Comparison of ENCODE assay signal across 17 cellular contexts in genomic region chr1:12446593-12446992, GRCh38.
DNase-seq lines count a peak whose midpoint lies in the region; ATAC-seq, FAIRE-seq and TF ChIP-seq lines count a peak whose summit lies in the region.
"Had no signal": no experiment of that assay in that cellular context is flagged by ENCODE, and none has a peak within 500 bp of the region (broad histone marks: within the 10 kb centered on the region; RNA-seq: fewer than 3 reads in every experiment).

No MANE protein-coding gene starts in this region.

- peak overlapping the region; percentile 89 for H2BK20ac ChIP-seq in IMR-90 (ENCODE audit: low read depth, low read length)

- BruUV-seq in IMR-90 (replicated peaks; lab: Mats Ljungman, UMichigan) (no TSS peak), K562 (replicated peaks; lab: Mats Ljungman, UMichigan) (no TSS peak)

- H4K8ac ChIP-seq in IMR-90 (ENCODE audit: low read depth in 2 of 2, low read length in 2 of 2), result peak overlapping the region; percentile 21 to 26; a peak in 2 of 4 replicates

- H4K91ac ChIP-seq in IMR-90 (ENCODE audit: insufficient read depth, low read depth, low read length), result peak overlapping the region; percentile 81

- peak overlapping the region; percentile 79 for H2BK120ac ChIP-seq in IMR-90 (ENCODE audit: low read depth, low read length)

- H2AFZ ChIP-seq in IMR-90 (replicated peaks; ENCODE audit: low read length, poor library complexity), result no peak overlapping the region
- H2AFZ ChIP-seq in K562 (ENCODE audit: low read depth, low read length), result no peak overlapping the region

- H3K4me3 ChIP-seq in IMR-90 (ENCODE audit: insufficient read depth, low read depth, low read length), result no peak overlapping the region
- H3K4me3 ChIP-seq in K562, result no peak overlapping the region
- no peak overlapping the region for H3K4me3 ChIP-seq in muscle layer of colon (ENCODE audit: low read depth in 1 of 2, low read length in 2 of 2)
- no peak overlapping the region for H3K4me3 ChIP-seq in suprapubic skin

- H3K27me3 ChIP-seq in IMR-90 (ENCODE audit: control insufficient read depth, insufficient read depth, low read length) (no peaks in the 10 kb centered on the region), K562 (ENCODE audit: control insufficient read depth in 2 of 2, insufficient read depth in 2 of 2, low read length in 2 of 2) (no peaks in the 10 kb centered on the region), muscle layer of colon (ENCODE audit: control insufficient read depth in 1 of 2, insufficient read depth in 2 of 2, low read length in 2 of 2) (no peaks in the 10 kb centered on the region), suprapubic skin (no peaks in the 10 kb centered on the region)

- H4K20me1 ChIP-seq in IMR-90 (ENCODE audit: insufficient read depth, low read length), result no peaks in the 10 kb centered on the region
- H4K20me1 ChIP-seq in K562 (replicated peaks; ENCODE audit: control insufficient read depth, insufficient read depth, low read length), result no peaks in the 10 kb centered on the region

- no peak overlapping the region for H3K4me2 ChIP-seq in IMR-90 (ENCODE audit: low read depth, low read length)
- no peak overlapping the region for H3K4me2 ChIP-seq in K562 (ENCODE audit: insufficient read depth, low read length)

- H3K36me3 ChIP-seq in IMR-90 (ENCODE audit: control insufficient read depth, insufficient read depth, low read length), result peaks cover 2% of the 10 kb centered on the region; the same call in 1 of the 2 replicates
- peaks cover 32% of the 10 kb centered on the region for H3K36me3 ChIP-seq in K562 (ENCODE audit: control insufficient read depth, insufficient read depth, low read length)
- peaks cover 3% of the 10 kb centered on the region for H3K36me3 ChIP-seq in muscle layer of colon (ENCODE audit: insufficient read depth, low read length)
- no peaks in the 10 kb centered on the region for H3K36me3 ChIP-seq in suprapubic skin

- POLR2A ChIA-PET in IMR-90 (lab: Charles Lee; ENCODE audit: unreplicated experiment), result no interaction called here
- POLR2A ChIA-PET in K562 (lab: Yijun Ruan, JAX), result interaction anchor here (1.0 to 3.2 kb wide), 7 partner anchors 9 to 53 kb away, joined by 3 to 14 read pairs (median 12); no protein-coding TSS in a partner anchor

- peaks cover 38% of the 10 kb centered on the region for H3K79me2 ChIP-seq in K562 (ENCODE audit: control insufficient read depth, insufficient read depth, low read length)

- H4K5ac ChIP-seq in IMR-90 (ENCODE audit: low read depth, low read length), result peak overlapping the region; percentile 84

- H3K9ac ChIP-seq in IMR-90 (ENCODE audit: low read depth, low read length) (no peak overlapping the region), K562 (ENCODE audit: insufficient read depth in 1 of 2, low read depth in 2 of 2, low read length in 2 of 2) (peak overlapping the region in 1 of 2 experiments; percentile 21; a peak in 1 of 4 replicates), muscle layer of colon (ENCODE audit: low read length) (no peak overlapping the region)

- H3K56ac ChIP-seq in IMR-90 (ENCODE audit: extremely low read depth, insufficient read depth, low read length), result no peak overlapping the region

- peak overlapping the region; percentile 88 for H3K18ac ChIP-seq in IMR-90 (ENCODE audit: low read depth, low read length)

- peak overlapping the region; percentile 65; the same call in 1 of the 2 replicates for H3K27ac ChIP-seq in IMR-90 (ENCODE audit: insufficient read depth, low read length)
- H3K27ac ChIP-seq in K562 (ENCODE audit: extremely low read depth, low read depth, low read length), result peak overlapping the region; percentile 95
- peak overlapping the region; percentile 10 for H3K27ac ChIP-seq in muscle layer of colon (ENCODE audit: low read depth, low read length)
- H3K27ac ChIP-seq in suprapubic skin, result peak overlapping the region; percentile 56

- peaks cover 5 to 20% of the 10 kb centered on the region in 2 experiments; a peak in 2 of 4 replicates for H3K79me1 ChIP-seq in IMR-90 (ENCODE audit: low read depth in 1 of 2, low read length in 2 of 2)

- peaks cover 14% of the 10 kb centered on the region for H3K9me1 ChIP-seq in IMR-90 (ENCODE audit: insufficient read depth, low read length)
- peaks cover 2% of the 10 kb centered on the region for H3K9me1 ChIP-seq in K562 (ENCODE audit: control insufficient read depth, insufficient read depth, low read length)

- intact Hi-C loops in IMR-90 (cut with micrococcal nuclease) (no loop called here), K562 (cut with micrococcal nuclease) (no loop called here), Right ventricle myocardium inferior (cut with DNase I) (no loop called here)

- H3K9me3 ChIP-seq in IMR-90 (ENCODE audit: control insufficient read depth, insufficient read depth, low read length) (no peaks in the 10 kb centered on the region), K562 (replicated peaks; ENCODE audit: control insufficient read depth, insufficient read depth, low read depth, low read length) (no peaks in the 10 kb centered on the region), muscle layer of colon (ENCODE audit: low read length) (no peaks in the 10 kb centered on the region), suprapubic skin (no peaks in the 10 kb centered on the region)

- in situ Hi-C loops in IMR-90 (cut with MboI; ENCODE audit: low sequenced_read_pairs), result no loop called here
- in situ Hi-C loops in K562 (cut with MboI), result no loop called here
- in situ Hi-C loops in G401 (cut with HindIII; ENCODE audit: low sequenced_read_pairs), result no loop called here

- H3K4me1 ChIP-seq in IMR-90 (ENCODE audit: control insufficient read depth, insufficient read depth, low read length), result peaks cover 22% of the 10 kb centered on the region
- H3K4me1 ChIP-seq in K562 (replicated peaks in 1 of 2; ENCODE audit: control insufficient read depth in 2 of 2, insufficient read depth in 2 of 2, low read length in 2 of 2), result peaks cover 23 to 73% of the 10 kb centered on the region in 2 experiments
- peaks cover 60% of the 10 kb centered on the region for H3K4me1 ChIP-seq in muscle layer of colon (ENCODE audit: insufficient read depth, low read length)
- peaks cover 53% of the 10 kb centered on the region for H3K4me1 ChIP-seq in suprapubic skin

- dilution Hi-C loops in IMR-90 (cut with HindIII; ENCODE audit: low sequenced_read_pairs, unreplicated experiment), result no loop called here

- peak overlapping the region; percentile 95 for H2BK5ac ChIP-seq in IMR-90 (ENCODE audit: low read depth, low read length, poor library complexity, severe bottlenecking)

- FAIRE-seq in K562 (lab: Jason Lieb, UNC) (no peak), GM19239 (lab: Jason Lieb, UNC) (no peak)

- no peak overlapping the region for H2AK9ac ChIP-seq in IMR-90 (replicated peaks; ENCODE audit: low read depth, low read length, poor library complexity)

- TF ChIP-seq CTCF in IMR-90 (conservative IDR thresholded peaks at IDR 0.05; ENCODE audit: low read depth, low read length), result no peak
- no peak for TF ChIP-seq CTCF in K562 (IDR thresholded peaks at IDR 0.05 in 2 of 3, conservative IDR thresholded peaks at IDR 0.05 in 1 of 3; ENCODE audit: insufficient read depth in 2 of 3, low read depth in 1 of 3, low read length in 3 of 3)
- TF ChIP-seq CTCF in suprapubic skin (IDR thresholded peaks at IDR 0.05), result no peak

- TF ChIP-seq RAD21 in IMR-90 (IDR thresholded peaks at IDR 0.05; ENCODE audit: low read length) (no peak), K562 (CRISPR knock-in tag; conservative IDR thresholded peaks at IDR 0.05 in 1 of 2, IDR thresholded peaks at IDR 0.05 in 1 of 2) (no peak)

- H2BK15ac ChIP-seq in IMR-90 (ENCODE audit: low read depth, low read length), result peak overlapping the region; percentile 10; the same call in 1 of the 3 replicates

- WGBS in IMR-90 (ENCODE audit: extremely low coverage in 2 of 2, insufficient read length in 1 of 2), 2 experiments, result no CpG with 5 or more reads among the region's 2 CpGs
- 85% methylated on average over 2 of the region's 2 CpGs for WGBS in K562 (ENCODE audit: insufficient coverage, low coverage, missing lambda C conversion rate)
- WGBS in suprapubic skin, result 95% methylated on average over 2 of the region's 2 CpGs

- TF ChIP-seq EP300 in K562 (IDR thresholded peaks at IDR 0.05; ENCODE audit: low read length), result no peak
- no peak for TF ChIP-seq EP300 in suprapubic skin (IDR thresholded peaks at IDR 0.05)

- ATAC-seq in IMR-90 (ENCODE audit: low read depth) (no peak), K562 (no peak), GM21528 (IDR thresholded peaks at IDR 0.05; ENCODE audit: low FRiP score, unreplicated experiment) (no peak), Right ventricle myocardium inferior (no peak)
- ATAC-seq: activated T-cell treated with anti-CD3 and anti-CD28 coated beads, Interleukin-2, amount 50 U/mL, for 4 hours; left ventricle myocardium superior; naive thymus-derived CD8-positive, alpha-beta T cell had no signal

- TF ChIP-seq POLR2A in IMR-90 (IDR thresholded peaks at IDR 0.05; ENCODE audit: low read depth, low read length) (no peak), K562 (conservative IDR thresholded peaks at IDR 0.05) (no peak), suprapubic skin (IDR thresholded peaks at IDR 0.05) (no peak)

- DNase-seq in IMR-90 (no peak), K562 (ENCODE audit: extremely low read depth in 1 of 4, low spot score in 3 of 4) (no peak), suprapubic skin (ENCODE audit: low spot score in 2 of 2) (no peak), Right ventricle myocardium inferior (ENCODE audit: missing footprints) (no peak), G401 (ENCODE audit: low spot score) (no peak), GM19239 (ENCODE audit: insufficient read length, low spot score) (no peak)
- DNase-seq: activated CD4-positive, alpha-beta T cell treated with anti-CD3 and anti-CD28 coated beads, Interleukin-2, amount 50 U/mL, for 48 hours; activated T-cell treated with anti-CD3 and anti-CD28 coated beads, Interleukin-2, amount 50 U/mL, for 4 hours; caudate nucleus; KG1; left ventricle myocardium superior; naive thymus-derived CD8-positive, alpha-beta T cell; NCI-H2029 treated with DMSO at 0.1 percent for 48 hours; NCI-H510A; T-helper 1 cell had no signal

- H3K4ac ChIP-seq in IMR-90 (ENCODE audit: low read depth, low read length), result peak overlapping the region; percentile 70

- H3K14ac ChIP-seq in IMR-90 (replicated peaks; ENCODE audit: low read depth, low read length), result peak overlapping the region; percentile 53

- CTCF ChIA-PET in IMR-90 (lab: Yijun Ruan, JAX), result interaction anchor here (0.6 kb wide), 2 partner anchors 169 to 192 kb away, joined by 3 to 10 read pairs; no protein-coding TSS in a partner anchor
- CTCF ChIA-PET in K562 (lab: Yijun Ruan, JAX; ENCODE audit: low intra/inter-chr PET ratio), result no interaction called here

- peak overlapping the region; percentile 13; the same call in 1 of the 2 replicates for H3K23ac ChIP-seq in IMR-90 (ENCODE audit: low read depth, low read length)

- peak overlapping the region; percentile 1; the same call in 1 of the 2 replicates for H2AK5ac ChIP-seq in IMR-90 (ENCODE audit: low read depth, low read length)

TF ChIP-seq in K562, 482 proteins besides CTCF, POLR2A, EP300 and RAD21 (continues in another document):
- no peak for TF ChIP-seq NR4A1 (CRISPR knock-in tag; IDR thresholded peaks at IDR 0.05)
- TF ChIP-seq NR4A1 (tag; IDR thresholded peaks at IDR 0.05), result 0 out of 2 replicates have a peak, but pooled peaks have one; percentile 41
- TF ChIP-seq ZNF583 (CRISPR knock-in tag; IDR thresholded peaks at IDR 0.05), result peak; percentile 55; the same call in 1 of the 2 replicates

Comparison
In these comparisons a context has a peak if more than half of its experiments do, and no peak if none do; other contexts are left out.
1. H3K27ac ChIP-seq: peak in every context shown above with its lines; median percentile 95 in K562; 65 in IMR-90; 56 in suprapubic skin; 10 in muscle layer of colon.